In the genomic region with DNA sequence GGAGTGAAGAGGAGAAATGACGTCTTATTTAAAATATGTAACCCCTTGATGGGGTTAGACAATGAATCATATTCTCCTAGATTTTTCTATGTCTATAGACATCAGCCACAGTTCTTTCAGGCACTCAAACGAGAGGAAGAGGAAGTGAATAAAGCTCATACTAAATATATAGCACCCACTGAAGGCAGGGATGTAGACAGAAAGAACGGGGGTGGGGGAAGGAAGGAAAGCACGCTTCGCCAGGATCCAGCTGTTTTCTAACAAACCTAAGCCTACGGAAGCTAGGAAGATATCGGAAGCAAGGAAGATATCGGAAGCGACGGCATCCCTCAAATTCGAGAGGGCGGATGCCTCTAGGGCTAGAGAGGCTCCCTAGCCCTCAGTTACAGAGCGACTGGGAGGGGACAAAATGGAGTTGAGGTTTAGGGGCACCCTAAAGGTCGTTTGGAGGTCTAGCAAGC, we compare ENCODE assay signal across 8 cellular contexts. TPM values are rescaled to one million over a fixed set of nuclear protein-coding genes. Genes with fewer than 3 reads are reported as not detected.
DNase-seq lines count a peak whose midpoint lies in the region; ATAC-seq and TF ChIP-seq lines count a peak whose summit lies in the region.

No MANE protein-coding gene starts in this region.

- H3K36me3 Mint-ChIP-seq in activated CD4-positive, alpha-beta T cell treated with anti-CD3 and anti-CD28 coated beads, Interleukin-2, amount 10 ng/mL, durations not matched to agents 7 days and 5 days (ENCODE audit: low read depth), result peaks cover 11% of the 10 kb centered on the region
- peaks cover 15% of the 10 kb centered on the region for H3K36me3 Mint-ChIP-seq in natural killer cell treated with Interleukin-12 subunit alpha and Interleukin-12 subunit beta and Interleukin-15 and Interleukin-18, amount 100 ng/mL, for 72 hours

- no peak for TF ChIP-seq CTCF in LNCaP clone FGC (IDR thresholded peaks at IDR 0.05; ENCODE audit: control insufficient read depth, extremely low read depth, insufficient read depth)

- H3K27ac Mint-ChIP-seq in activated CD4-positive, alpha-beta T cell treated with anti-CD3 and anti-CD28 coated beads, Interleukin-2, amount 10 ng/mL, durations not matched to agents 7 days and 5 days, result peak overlapping the region; percentile 96
- H3K27ac Mint-ChIP-seq in natural killer cell treated with Interleukin-12 subunit alpha and Interleukin-12 subunit beta and Interleukin-15 and Interleukin-18, amount 100 ng/mL, for 72 hours, result peak overlapping the region; percentile 89 to 91

- H3K27me3 Mint-ChIP-seq in activated CD4-positive, alpha-beta T cell treated with anti-CD3 and anti-CD28 coated beads, Interleukin-2, amount 10 ng/mL, durations not matched to agents 7 days and 5 days, result no peaks in the 10 kb centered on the region
- peaks cover 0 to 2% of the 10 kb centered on the region in 2 donors for H3K27me3 Mint-ChIP-seq in natural killer cell treated with Interleukin-12 subunit alpha and Interleukin-12 subunit beta and Interleukin-15 and Interleukin-18, amount 100 ng/mL, for 72 hours

- H3K4me3 ChIP-seq in LNCaP clone FGC (ENCODE audit: low read depth, low read length) (peak overlapping the region; percentile 49), esophagus (ENCODE audit: low read depth in 1 of 2, low read length in 2 of 2) (peak overlapping the region; percentile 69 to 74)

- DNase-seq in GF-D8 (lab: John Stamatoyannopoulos, UW) (peak; percentile 18), LNCaP clone FGC (ENCODE audit: low read depth) (no peak), retina (no peak), COR-L47 (lab: John Stamatoyannopoulos, UW) (no peak)
- DNase-seq in activated CD4-positive, alpha-beta T cell treated with anti-CD3 and anti-CD28 coated beads, Interleukin-2, amount 10 ng/mL, durations not matched to agents 7 days and 5 days, result peak; percentile 20
- no peak for DNase-seq in natural killer cell treated with Interleukin-12 subunit alpha and Interleukin-12 subunit beta and Interleukin-15 and Interleukin-18, amount 100 ng/mL, for 72 hours (ENCODE audit: low spot score)

- POLR2A ChIA-PET in activated CD4-positive, alpha-beta T cell treated with anti-CD3 and anti-CD28 coated beads, Interleukin-2, amount 10 ng/mL, durations not matched to agents 7 days and 5 days (lab: Charles Lee), result interaction anchor here (0.8 kb wide), 1 partner anchor 21 kb away, joined by 3 read pairs; no protein-coding TSS in a partner anchor

- peak; percentile 25 for ATAC-seq in GM21786 (IDR thresholded peaks at IDR 0.05; ENCODE audit: unreplicated experiment)
- ATAC-seq in natural killer cell treated with Interleukin-12 subunit alpha and Interleukin-12 subunit beta and Interleukin-15 and Interleukin-18, amount 100 ng/mL, for 72 hours, result peak; percentile 1 to 29

- peaks cover 39% of the 10 kb centered on the region for H3K4me1 Mint-ChIP-seq in activated CD4-positive, alpha-beta T cell treated with anti-CD3 and anti-CD28 coated beads, Interleukin-2, amount 10 ng/mL, durations not matched to agents 7 days and 5 days
- H3K4me1 Mint-ChIP-seq in natural killer cell treated with Interleukin-12 subunit alpha and Interleukin-12 subunit beta and Interleukin-15 and Interleukin-18, amount 100 ng/mL, for 72 hours (ENCODE audit: low read depth in 2 of 2), result peaks cover 20 to 30% of the 10 kb centered on the region in 2 donors

- H3K27me3 ChIP-seq in esophagus (ENCODE audit: control insufficient read depth in 1 of 2, insufficient read depth in 2 of 2, low read length in 2 of 2), result no peaks in the 10 kb centered on the region

- H3K9me3 ChIP-seq in esophagus (ENCODE audit: control insufficient read depth in 2 of 2, insufficient read depth in 1 of 2, low read depth in 1 of 2, low read length in 1 of 2), result peaks cover 0 to 4% of the 10 kb centered on the region in 2 donors

- H3K4me3 Mint-ChIP-seq in activated CD4-positive, alpha-beta T cell treated with anti-CD3 and anti-CD28 coated beads, Interleukin-2, amount 10 ng/mL, durations not matched to agents 7 days and 5 days, result peak overlapping the region; percentile 94
- peak overlapping the region; percentile 92 for H3K4me3 Mint-ChIP-seq in natural killer cell treated with Interleukin-12 subunit alpha and Interleukin-12 subunit beta and Interleukin-15 and Interleukin-18, amount 100 ng/mL, for 72 hours

- 1 to 29% methylated on average over 14 of the region's 14 CpGs for WGBS in esophagus, 2 donors

- H3K36me3 ChIP-seq in esophagus (ENCODE audit: control insufficient read depth in 2 of 2, insufficient read depth in 2 of 2, low read length in 1 of 2), result no peaks in the 10 kb centered on the region

- H3K4me1 ChIP-seq in esophagus (ENCODE audit: control insufficient read depth in 2 of 2, insufficient read depth in 2 of 2, low read length in 1 of 2), result no peaks in the 10 kb centered on the region

- CTCF ChIA-PET in activated CD4-positive, alpha-beta T cell treated with anti-CD3 and anti-CD28 coated beads, Interleukin-2, amount 10 ng/mL, durations not matched to agents 7 days and 5 days (lab: Charles Lee), result interaction anchor here (1.3 to 1.7 kb wide), 2 partner anchors 13 to 19 kb away, joined by 3 to 4 read pairs; no protein-coding TSS in a partner anchor

- peak overlapping the region; percentile 71 to 79 for H3K27ac ChIP-seq in esophagus (ENCODE audit: low read depth in 2 of 2, low read length in 1 of 2)

- H3K9me3 Mint-ChIP-seq in activated CD4-positive, alpha-beta T cell treated with anti-CD3 and anti-CD28 coated beads, Interleukin-2, amount 10 ng/mL, durations not matched to agents 7 days and 5 days, result no peaks in the 10 kb centered on the region
- no peaks in the 10 kb centered on the region for H3K9me3 Mint-ChIP-seq in natural killer cell treated with Interleukin-12 subunit alpha and Interleukin-12 subunit beta and Interleukin-15 and Interleukin-18, amount 100 ng/mL, for 72 hours

RNA-seq across cellular contexts. Expression of gene ACSL4, which starts 0.7 kb away (rescaled TPM):
- 10 to 100 TPM; 34.5 to 40.4 TPM for total RNA-seq in activated CD4-positive, alpha-beta T cell treated with anti-CD3 and anti-CD28 coated beads, Interleukin-2, amount 10 ng/mL, durations not matched to agents 7 days and 5 days
- 1 to 10 TPM; 5.9 to 7.4 TPM for polyA plus RNA-seq in esophagus
- 10 to 100 TPM; 60.2 to 79.4 TPM for total RNA-seq in natural killer cell treated with Interleukin-12 subunit alpha and Interleukin-12 subunit beta and Interleukin-15 and Interleukin-18, amount 100 ng/mL, for 72 hours

Comparison
In these comparisons a context has a peak if more than half of its experiments do, and no peak if none do; other contexts are left out.
1. DNase-seq: peak in GF-D8 (single experiment) and activated CD4-positive, alpha-beta T cell treated with anti-CD3 and anti-CD28 coated beads, Interleukin-2, amount 10 ng/mL, durations not matched to agents 7 days and 5 days (single experiment); none in LNCaP clone FGC (single experiment), natural killer cell treated with Interleukin-12 subunit alpha and Interleukin-12 subunit beta and Interleukin-15 and Interleukin-18, amount 100 ng/mL, for 72 hours (single experiment), retina (single experiment) and COR-L47 (single experiment).